In genomic region chr9:120109242-120109641, GRCh38 we compare ENCODE assay signal across 11 cellular contexts.
DNase-seq lines count a peak whose midpoint lies in the region; ATAC-seq and TF ChIP-seq lines count a peak whose summit lies in the region.
"Had no signal": no experiment of that assay in that cellular context is flagged by ENCODE, and none has a peak within 500 bp of the region (broad histone marks: within the 10 kb centered on the region; RNA-seq: fewer than 3 reads in every experiment).

No MANE protein-coding gene starts in this region.

- no peak overlapping the region for H3K27ac ChIP-seq in foreskin keratinocyte
- H3K27ac ChIP-seq: parathyroid adenoma had no signal

- DNase-seq in AG20443 (ENCODE audit: low spot score) (peak; percentile 38), GM03348 (ENCODE audit: low spot score) (peak; percentile 29), NCI-H345 treated with DMSO at 0.1 percent for 48 hours (lab: John Stamatoyannopoulos, UW; ENCODE audit: unreplicated experiment) (peak; percentile 2), foreskin keratinocyte (no peak), dedifferentiated amniotic fluid mesenchymal stem cell (ENCODE audit: extremely low spot score) (no peak)
- DNase-seq: cortex of kidney, T-cell had no signal

- peak; percentile 21 for TF ChIP-seq CTCF in foreskin keratinocyte (conservative IDR thresholded peaks at IDR 0.05)

- ATAC-seq in foreskin keratinocyte (peak; percentile 40), GM21529 (IDR thresholded peaks at IDR 0.05; ENCODE audit: unreplicated experiment) (no peak), GM18520 (IDR thresholded peaks at IDR 0.05; ENCODE audit: unreplicated experiment) (no peak), HG03520 (IDR thresholded peaks at IDR 0.05; ENCODE audit: unreplicated experiment) (no peak)
- ATAC-seq: T-cell had no signal

- no peaks in the 10 kb centered on the region for H3K27me3 ChIP-seq in foreskin keratinocyte

- H3K4me1 ChIP-seq in foreskin keratinocyte, result no peaks in the 10 kb centered on the region
- H3K4me1 ChIP-seq: parathyroid adenoma had no signal

Comparison
In these comparisons a context has a peak if more than half of its experiments do, and no peak if none do; other contexts are left out.
1. DNase-seq: peak in AG20443 (single experiment), GM03348 (single experiment) and NCI-H345 treated with DMSO at 0.1 percent for 48 hours (single experiment); none in foreskin keratinocyte (0 of 2) and dedifferentiated amniotic fluid mesenchymal stem cell (single experiment).